ENCODE assay signal across 8 cellular contexts in genomic region chr5:103562084-103562452, GRCh38. TPM values are rescaled to one million over a fixed set of nuclear protein-coding genes. Genes with fewer than 3 reads are reported as not detected.
DNase-seq lines count a peak whose midpoint lies in the region; ATAC-seq and TF ChIP-seq lines count a peak whose summit lies in the region.

No MANE protein-coding gene starts in this region.

- H3K4me1 Mint-ChIP-seq in H9 = peaks cover 23 to 27% of the 10 kb centered on the region in 2 experiments
- peaks cover 28% of the 10 kb centered on the region for H3K4me1 Mint-ChIP-seq in osteocyte (ENCODE audit: unreplicated experiment)

- H2AFZ ChIP-seq in H9 (ENCODE audit: low read length) = no peak overlapping the region
- H2AFZ ChIP-seq in OCI-LY7 (ENCODE audit: low read length) = no peak overlapping the region

- H3K27me3 Mint-ChIP-seq in H9 (ENCODE audit: low read depth) = no peaks in the 10 kb centered on the region; the same call in 1 of the 2 replicates
- H3K27me3 Mint-ChIP-seq in osteocyte (ENCODE audit: unreplicated experiment) = no peaks in the 10 kb centered on the region

- H3K4me3 ChIP-seq in Peyer's patch = peak overlapping the region; percentile 47 to 74 (median 55)
- peak overlapping the region; percentile 75 to 89 for H3K4me3 ChIP-seq in esophagus (ENCODE audit: low read depth in 1 of 2, low read length in 2 of 2)
- H3K4me3 ChIP-seq in OCI-LY7 (ENCODE audit: low read depth, low read length, poor library complexity, severe bottlenecking) = no peak overlapping the region

- H2BK5ac ChIP-seq in H9 (ENCODE audit: insufficient read length, low read length) = no peak overlapping the region

- no peak overlapping the region for H3K56ac ChIP-seq in H9 (ENCODE audit: insufficient read length, low read depth, low read length)

- no TSS peak for BruUV-seq in OCI-LY7 (replicated peaks; lab: Mats Ljungman, UMichigan)

- TF ChIP-seq CTCF in H9 (conservative IDR thresholded peaks at IDR 0.05) = no peak
- TF ChIP-seq CTCF in Peyer's patch (IDR thresholded peaks at IDR 0.05) = no peak
- TF ChIP-seq CTCF in osteocyte (IDR thresholded peaks at IDR 0.05) = no peak
- TF ChIP-seq CTCF in OCI-LY7 (conservative IDR thresholded peaks at IDR 0.05; ENCODE audit: low read length) = no peak

- H4K91ac ChIP-seq in H9 (ENCODE audit: insufficient read length, low read depth, low read length) = no peak overlapping the region

- CTCF ChIA-PET in OCI-LY7 (lab: Charles Lee; ENCODE audit: unreplicated experiment) = no interaction called here

- H4K20me1 ChIP-seq in H9 (ENCODE audit: control insufficient read depth, insufficient read depth, insufficient read length) (no peaks in the 10 kb centered on the region), OCI-LY7 (ENCODE audit: insufficient read depth, low read length) (no peaks in the 10 kb centered on the region)

- POLR2A ChIA-PET in OCI-LY7 (lab: Charles Lee) = interaction anchor here (0.6 to 1.1 kb wide), 2 partner anchors 8 to 10 kb away, joined by 3 read pairs; no protein-coding TSS in a partner anchor

- in situ Hi-C loops in G401 (cut with HindIII; ENCODE audit: low sequenced_read_pairs) = no loop called here

- no peak overlapping the region for H3K14ac ChIP-seq in H9 (ENCODE audit: insufficient read depth, low read length)

- ATAC-seq in GM18502 (IDR thresholded peaks at IDR 0.05; ENCODE audit: poor library complexity, unreplicated experiment) = peak; percentile 57

- no peak for TF ChIP-seq POLR2A in Peyer's patch (IDR thresholded peaks at IDR 0.05)

- H4K8ac ChIP-seq in H9 (replicated peaks; ENCODE audit: insufficient read length, low read depth, low read length) = no peak overlapping the region

- peak overlapping the region; percentile 85 for H3K9ac ChIP-seq in H9 (ENCODE audit: extremely low read depth, insufficient read length, low read length)

- H3K36me3 ChIP-seq in Peyer's patch = no peaks in the 10 kb centered on the region
- H3K36me3 ChIP-seq in esophagus (ENCODE audit: control insufficient read depth in 2 of 2, insufficient read depth in 2 of 2, low read length in 1 of 2) = no peaks in the 10 kb centered on the region
- H3K36me3 ChIP-seq in OCI-LY7 (ENCODE audit: insufficient read depth, low read length) = no peaks in the 10 kb centered on the region

- H3T11ph ChIP-seq in H9 (ENCODE audit: low read length) = no peak overlapping the region

- H2BK120ac ChIP-seq in H9 (ENCODE audit: low read depth, low read length, poor library complexity, severe bottlenecking) = no peak overlapping the region

- no peak overlapping the region for H3K18ac ChIP-seq in H9 (ENCODE audit: insufficient read length, low read depth, low read length)

- no peak overlapping the region for H2BK12ac ChIP-seq in H9 (ENCODE audit: insufficient read length, low read depth, low read length)

- H2BK20ac ChIP-seq in H9 (ENCODE audit: low read depth, low read length, poor library complexity, severe bottlenecking) = no peak overlapping the region

- H3K27ac Mint-ChIP-seq in H9 (peak overlapping the region; percentile 96 to 97 (median 96)), osteocyte (ENCODE audit: unreplicated experiment) (peak overlapping the region; percentile 95)

- H3K36me3 Mint-ChIP-seq in H9 (ENCODE audit: insufficient read depth in 1 of 3, low read depth in 3 of 3) (peaks cover 0 to 2% (median 0%) of the 10 kb centered on the region in 3 experiments; a peak in 2 of 7 replicates), osteocyte (ENCODE audit: unreplicated experiment) (peaks cover 19% of the 10 kb centered on the region)

- H3K27ac ChIP-seq in H9 (ENCODE audit: insufficient read length, low read depth, low read length) (no peak overlapping the region), Peyer's patch (peak overlapping the region; percentile 56 to 83 (median 70)), esophagus (ENCODE audit: low read depth in 2 of 2, low read length in 1 of 2) (peak overlapping the region; percentile 75 to 93), OCI-LY7 (ENCODE audit: low read depth, low read length, poor library complexity, severe bottlenecking) (no peak overlapping the region)

- no peaks in the 10 kb centered on the region for H3K79me1 ChIP-seq in H9 (ENCODE audit: insufficient read depth, low read depth, low read length, poor library complexity, severe bottlenecking)

- H3K79me2 ChIP-seq in H9 (ENCODE audit: insufficient read depth, low read length) (0 out of 2 replicates have a peak, but pooled peaks cover 1% of the 10 kb centered on the region), OCI-LY7 (ENCODE audit: insufficient read depth, low read depth, low read length) (no peaks in the 10 kb centered on the region)

- H2AK5ac ChIP-seq in H9 (ENCODE audit: insufficient read length, low read length) = no peak overlapping the region

- no peak overlapping the region for H3K4ac ChIP-seq in H9 (ENCODE audit: low read depth, low read length)

- H3K23me2 ChIP-seq in H9 (ENCODE audit: insufficient read length, low read depth, low read length, poor library complexity, severe bottlenecking) = peaks cover 4% of the 10 kb centered on the region

- no peak for DNase-seq in H9
- DNase-seq in Peyer's patch = peak in 1 of 3 donors; percentile 52
- DNase-seq in osteocyte (ENCODE audit: extremely low spot score, unreplicated experiment) = no peak
- DNase-seq in G401 (ENCODE audit: low spot score) = no peak
- DNase-seq in HuH-7 (ENCODE audit: low spot score) = no peak
- DNase-seq in OCI-LY7 (ENCODE audit: low spot score) = no peak

- no peak overlapping the region for H2BK15ac ChIP-seq in H9 (ENCODE audit: low read depth, low read length)

- WGBS in H9 (ENCODE audit: extremely low coverage, insufficient read length, low lambda C conversion rate) = no CpG with 5 or more reads among the region's 10 CpGs
- WGBS in esophagus, 2 donors = 5 to 6% methylated on average over 10 of the region's 10 CpGs

- H3K4me2 ChIP-seq in H9 (ENCODE audit: insufficient read depth, insufficient read length, low read length) (peak overlapping the region; percentile 78), OCI-LY7 (ENCODE audit: low read length) (no peak overlapping the region)

- no peak overlapping the region for H3K23ac ChIP-seq in H9 (ENCODE audit: insufficient read length, low read depth, low read length)

- intact Hi-C loops in OCI-LY7 (cut with micrococcal nuclease; ENCODE audit: unreplicated experiment) = no loop called here

- H3K4me1 ChIP-seq in H9 (ENCODE audit: insufficient read depth, low read length) = no peaks in the 10 kb centered on the region; the same call in 1 of the 2 replicates
- H3K4me1 ChIP-seq in Peyer's patch = peaks cover 0 to 9% (median 0%) of the 10 kb centered on the region in 4 donors
- H3K4me1 ChIP-seq in esophagus (ENCODE audit: control insufficient read depth in 2 of 2, insufficient read depth in 2 of 2, low read length in 1 of 2) = no peaks in the 10 kb centered on the region
- no peaks in the 10 kb centered on the region for H3K4me1 ChIP-seq in OCI-LY7 (ENCODE audit: insufficient read depth, low read length, poor library complexity, severe bottlenecking)

- H3K9me3 ChIP-seq in H9 (ENCODE audit: control insufficient read depth, low read depth, low read length) = no peaks in the 10 kb centered on the region
- no peaks in the 10 kb centered on the region for H3K9me3 ChIP-seq in Peyer's patch
- H3K9me3 ChIP-seq in esophagus (ENCODE audit: control insufficient read depth in 2 of 2, insufficient read depth in 1 of 2, low read depth in 1 of 2, low read length in 1 of 2) = no peaks in the 10 kb centered on the region
- H3K9me3 ChIP-seq in OCI-LY7 (ENCODE audit: low read length) = no peaks in the 10 kb centered on the region

- H4K5ac ChIP-seq in H9 (ENCODE audit: insufficient read length, low read depth, low read length) = no peak overlapping the region

- no peaks in the 10 kb centered on the region for H3K27me3 ChIP-seq in H9 (ENCODE audit: insufficient read depth, low read length)
- H3K27me3 ChIP-seq in Peyer's patch = no peaks in the 10 kb centered on the region
- H3K27me3 ChIP-seq in esophagus (ENCODE audit: control insufficient read depth in 1 of 2, insufficient read depth in 2 of 2, low read length in 2 of 2) = no peaks in the 10 kb centered on the region

- peak overlapping the region; percentile 93 to 95 for H3K4me3 Mint-ChIP-seq in H9
- H3K4me3 Mint-ChIP-seq in osteocyte (ENCODE audit: unreplicated experiment) = peak overlapping the region; percentile 99

- no peaks in the 10 kb centered on the region for H3K9me3 Mint-ChIP-seq in H9
- no peaks in the 10 kb centered on the region for H3K9me3 Mint-ChIP-seq in osteocyte (ENCODE audit: unreplicated experiment)

- H3K9me2 ChIP-seq in OCI-LY7 (ENCODE audit: insufficient read depth, low read length) = no peaks in the 10 kb centered on the region

RNA-seq across cellular contexts. Expression of gene NUDT12, which starts 0.5 kb away (rescaled TPM):
- total RNA-seq in H9 (2021) (10.2 and 11.3 TPM in 2 replicates), Peyer's patch (10 to 100 TPM; 15.7 to 24.9 (median 19.6) TPM), osteocyte (8.5 and 9.3 TPM in 2 replicates), OCI-LY7 (2022) (not detected in 2 replicates)
- polyA plus RNA-seq in esophagus = 1 to 10 TPM; 5.1 to 5.9 TPM
- total RNA-seq in G401 (2014; rRNA removed; shearing (Covaris generic)) = 15.1 and 19.1 TPM in 2 replicates
- 0.06 TPM in 1 of 2 replicates, not detected in the other for total RNA-seq in OCI-LY7 (2014; rRNA removed; shearing (Covaris generic))

Comparison
In these comparisons a context has a peak if more than half of its experiments do, and no peak if none do; other contexts are left out.
1. H3K27ac ChIP-seq: peak in Peyer's patch (4 of 4) and esophagus (2 of 2); none in H9 (single experiment) and OCI-LY7 (single experiment).